ENCODE assay signal across 8 cellular contexts in genomic region chr9:35675732-35676392, GRCh38. TPM values are rescaled to one million over a fixed set of nuclear protein-coding genes. Genes with fewer than 3 reads are reported as not detected.
A peak's percentile ranks its signal among the peaks of the same experiment; 100 is the strongest.
DNase-seq lines count a peak whose midpoint lies in the region; ATAC-seq, FAIRE-seq and TF ChIP-seq lines count a peak whose summit lies in the region.

No MANE protein-coding gene starts in this region.

- peak; percentile 74 for ATAC-seq in naive thymus-derived CD4-positive, alpha-beta T cell
- no peak for ATAC-seq in HG03139 (IDR thresholded peaks at IDR 0.05; ENCODE audit: unreplicated experiment)

- no peak overlapping the region for H3K27ac Mint-ChIP-seq in endothelial cell (ENCODE audit: unreplicated experiment)
- H3K27ac Mint-ChIP-seq in naive thymus-derived CD4-positive, alpha-beta T cell, result peak overlapping the region in 3 of 9 donors; percentile 18 to 79 (median 33)
- no peak overlapping the region for H3K27ac Mint-ChIP-seq in Calu3 (ENCODE audit: unreplicated experiment)

- H3K27me3 Mint-ChIP-seq in endothelial cell (ENCODE audit: unreplicated experiment) (peaks cover 11% of the 10 kb centered on the region), Calu3 (ENCODE audit: unreplicated experiment) (no peaks in the 10 kb centered on the region)
- peaks cover 0 to 35% (median 9%) of the 10 kb centered on the region in 5 donors for H3K27me3 Mint-ChIP-seq in naive thymus-derived CD4-positive, alpha-beta T cell

- H3K36me3 ChIP-seq in BJ (ENCODE audit: control insufficient read depth, insufficient read depth, low read length), result no peaks in the 10 kb centered on the region
- no peaks in the 10 kb centered on the region for H3K36me3 ChIP-seq in Peyer's patch
- no peaks in the 10 kb centered on the region for H3K36me3 ChIP-seq in naive thymus-derived CD4-positive, alpha-beta T cell (ENCODE audit: control insufficient read depth in 2 of 3, insufficient read depth in 3 of 3, low read length in 3 of 3)

- H3K4me1 Mint-ChIP-seq in endothelial cell (ENCODE audit: unreplicated experiment), result peaks cover 26% of the 10 kb centered on the region
- peaks cover 8 to 20% (median 14%) of the 10 kb centered on the region in 7 donors for H3K4me1 Mint-ChIP-seq in naive thymus-derived CD4-positive, alpha-beta T cell
- H3K4me1 Mint-ChIP-seq in Calu3 (ENCODE audit: low read depth, unreplicated experiment), result peaks cover 23% of the 10 kb centered on the region

- no peaks in the 10 kb centered on the region for H3K36me3 Mint-ChIP-seq in endothelial cell (ENCODE audit: low read depth, unreplicated experiment)
- H3K36me3 Mint-ChIP-seq in naive thymus-derived CD4-positive, alpha-beta T cell, result peaks cover 0 to 5% (median 0%) of the 10 kb centered on the region in 5 donors
- peaks cover 5% of the 10 kb centered on the region for H3K36me3 Mint-ChIP-seq in Calu3 (ENCODE audit: insufficient read depth, unreplicated experiment)

- H3K9me3 Mint-ChIP-seq in endothelial cell (ENCODE audit: unreplicated experiment) (no peaks in the 10 kb centered on the region), Calu3 (ENCODE audit: low read depth, unreplicated experiment) (no peaks in the 10 kb centered on the region)
- H3K9me3 Mint-ChIP-seq in naive thymus-derived CD4-positive, alpha-beta T cell, result no peaks in the 10 kb centered on the region

- FAIRE-seq in H54 (lab: Jason Lieb, UNC), result no peak

- TF ChIP-seq POLR2A in Peyer's patch (IDR thresholded peaks at IDR 0.05) (no peak), H54 (IDR thresholded peaks at IDR 0.05; ENCODE audit: low read depth, low read length) (no peak)

- peaks cover 0 to 19% (median 5%) of the 10 kb centered on the region in 4 donors for H3K4me1 ChIP-seq in Peyer's patch
- H3K4me1 ChIP-seq in naive thymus-derived CD4-positive, alpha-beta T cell (ENCODE audit: control insufficient read depth in 2 of 2, insufficient read depth in 2 of 2, low read length in 2 of 2), result peaks cover 0 to 11% of the 10 kb centered on the region in 2 donors

- no peaks in the 10 kb centered on the region for H3K27me3 ChIP-seq in BJ (ENCODE audit: control insufficient read depth, insufficient read depth, low read length)
- H3K27me3 ChIP-seq in Peyer's patch, result no peaks in the 10 kb centered on the region
- H3K27me3 ChIP-seq in naive thymus-derived CD4-positive, alpha-beta T cell (ENCODE audit: control insufficient read depth in 2 of 2, insufficient read depth in 2 of 2, low read length in 2 of 2), result peaks cover 0 to 4% of the 10 kb centered on the region in 2 donors

- TF ChIP-seq CTCF in BJ (IDR thresholded peaks at IDR 0.05; ENCODE audit: insufficient read depth, low read depth, low read length), result no peak
- TF ChIP-seq CTCF in Peyer's patch (IDR thresholded peaks at IDR 0.05), result no peak
- no peak for TF ChIP-seq CTCF in endothelial cell (IDR thresholded peaks at IDR 0.05; ENCODE audit: unreplicated experiment)
- TF ChIP-seq CTCF in Calu3 (IDR thresholded peaks at IDR 0.05; ENCODE audit: unreplicated experiment), result no peak

- H3K4me3 ChIP-seq in BJ (ENCODE audit: low read depth, low read length) (peak overlapping the region; percentile 38), Peyer's patch (peak overlapping the region; percentile 37 to 59 (median 48))
- peak overlapping the region; percentile 39 for H3K4me3 ChIP-seq in naive thymus-derived CD4-positive, alpha-beta T cell (ENCODE audit: low read length)

- H3K27ac ChIP-seq in Peyer's patch, result peak overlapping the region in 1 of 4 donors; percentile 39
- H3K27ac ChIP-seq in naive thymus-derived CD4-positive, alpha-beta T cell (ENCODE audit: low read depth, low read length), result no peak overlapping the region

- H3K9me3 ChIP-seq in Peyer's patch, result no peaks in the 10 kb centered on the region
- no peaks in the 10 kb centered on the region for H3K9me3 ChIP-seq in naive thymus-derived CD4-positive, alpha-beta T cell (ENCODE audit: control insufficient read depth in 2 of 3, low read length in 3 of 3)

- CTCF ChIA-PET in BJ (lab: Yijun Ruan, JAX) (interaction anchor here (0.9 to 5.0 kb wide), 7 partner anchors 10 to 53 kb away, joined by 3 to 29 read pairs (median 5); partner anchors contain the start of genes ARHGEF39, CCDC107 and RMRP), Calu3 (lab: Charles Lee) (no interaction called here)
- CTCF ChIA-PET in naive thymus-derived CD4-positive, alpha-beta T cell (lab: Charles Lee), result interaction anchor here (0.8 to 4.4 kb wide), 6 partner anchors 13 to 166 kb away, joined by 3 to 21 read pairs (median 3); no protein-coding TSS in a partner anchor

- intact Hi-C loops in naive thymus-derived CD4-positive, alpha-beta T cell (cut with micrococcal nuclease), result loop anchor here in 1 of 2 donors (1.0 to 2.0 kb wide), 2 partner anchors 12 to 15 kb away; no protein-coding TSS in a partner anchor
- intact Hi-C loops in Calu3 (cut with micrococcal nuclease; ENCODE audit: unreplicated experiment), result no loop called here

- H3K4me3 Mint-ChIP-seq in endothelial cell (ENCODE audit: unreplicated experiment) (peak overlapping the region; percentile 66), Calu3 (ENCODE audit: low read depth, unreplicated experiment) (no peak overlapping the region)
- H3K4me3 Mint-ChIP-seq in naive thymus-derived CD4-positive, alpha-beta T cell, result peak overlapping the region; percentile 53 to 89 (median 76)

- no TSS peak for BruUV-seq in Calu3 (replicated peaks; lab: Mats Ljungman, UMichigan)

- POLR2A ChIA-PET in BJ (lab: Charles Lee), result interaction anchor here (1.0 kb wide), 1 partner anchor 12 kb away, joined by 6 read pairs; no protein-coding TSS in a partner anchor
- POLR2A ChIA-PET in naive thymus-derived CD4-positive, alpha-beta T cell (lab: Charles Lee), result interaction anchor here (0.8 to 1.6 kb wide), 6 partner anchors 10 to 28 kb away, joined by 3 to 7 read pairs (median 4); partner anchors contain the start of genes CCDC107 and RMRP

- DNase-seq in BJ (ENCODE audit: low read depth) (no peak), Peyer's patch (peak; percentile 36 to 62 (median 60)), endothelial cell (ENCODE audit: low spot score) (peak; percentile 81), middle frontal gyrus (ENCODE audit: extremely low spot score, low spot score) (no peak), Calu3 (no peak), H54 (ENCODE audit: insufficient read length, low spot score) (no peak)
- DNase-seq in naive thymus-derived CD4-positive, alpha-beta T cell, result peak in 4 of 9 donors; percentile 12 to 41 (median 27)

RNA-seq across cellular contexts. Expression of gene CA9, which starts 2.1 kb away (rescaled TPM):
- polyA plus RNA-seq in BJ (2011; rRNA removed), result 0.13 and 0.32 TPM in 2 replicates
- polyA minus RNA-seq in BJ (2011; rRNA and poly(A)+ RNA removed), result not detected in 2 replicates
- total RNA-seq in Peyer's patch (1 to 10 TPM; 1.6 to 6.3 (median 5.2) TPM), endothelial cell (ENCODE audit: unreplicated experiment) (1.5 TPM), Calu3 (2022) (0.64 and 0.76 TPM in 2 replicates)
- under 1 TPM in 1 of 5 experiments, not detected in 4; 0.36 TPM for total RNA-seq in naive thymus-derived CD4-positive, alpha-beta T cell
- polyA plus RNA-seq in naive thymus-derived CD4-positive, alpha-beta T cell, result not detected

RNA-seq across cellular contexts. Expression of gene ARHGEF39, which starts 10.9 kb away (rescaled TPM):
- 2.7 and 4.1 TPM in 2 replicates for polyA plus RNA-seq in BJ (2011; rRNA removed)
- polyA minus RNA-seq in BJ (2011; rRNA and poly(A)+ RNA removed), result 3.7 and 4.2 TPM in 2 replicates
- total RNA-seq in Peyer's patch, result 10 to 100 TPM in 1 of 4 donors, 1 to 10 TPM in 3; 1.9 to 19.8 (median 4.8) TPM
- total RNA-seq in endothelial cell (ENCODE audit: unreplicated experiment), result 1.4 TPM
- total RNA-seq in naive thymus-derived CD4-positive, alpha-beta T cell, result 10 to 100 TPM in 1 of 5 experiments, 1 to 10 TPM in 1, under 1 TPM in 1, not detected in 2; 0.11 to 10.4 (median 1.0) TPM
- polyA plus RNA-seq in naive thymus-derived CD4-positive, alpha-beta T cell, result under 1 TPM; 0.12 to 0.44 TPM
- total RNA-seq in Calu3 (2022), result 14.2 and 15.4 TPM in 2 replicates

RNA-seq across cellular contexts. Expression of gene TPM2, which starts 13.9 kb away (rescaled TPM):
- 1,727 and 2,061 TPM in 2 replicates for polyA plus RNA-seq in BJ (2011; rRNA removed)
- polyA minus RNA-seq in BJ (2011; rRNA and poly(A)+ RNA removed), result 328 and 340 TPM in 2 replicates
- total RNA-seq in Peyer's patch (100 to 1,000 TPM in 2 of 4 donors, 10 to 100 TPM in 2; 41.2 to 436 (median 122) TPM), endothelial cell (ENCODE audit: unreplicated experiment) (173 TPM), Calu3 (2022) (138 and 145 TPM in 2 replicates)
- total RNA-seq in naive thymus-derived CD4-positive, alpha-beta T cell, result 100 to 1,000 TPM in 2 of 5 experiments, 10 to 100 TPM in 3; 15.0 to 136 (median 47.6) TPM
- under 1 TPM in 1 of 2 donors, not detected in 1; 0.87 TPM for polyA plus RNA-seq in naive thymus-derived CD4-positive, alpha-beta T cell

RNA-seq across cellular contexts. Expression of gene CCDC107, which starts 17.8 kb away (rescaled TPM):
- polyA plus RNA-seq in BJ (2011; rRNA removed), result 22.0 and 27.9 TPM in 2 replicates
- polyA minus RNA-seq in BJ (2011; rRNA and poly(A)+ RNA removed), result 5.8 and 9.7 TPM in 2 replicates
- 10 to 100 TPM; 14.0 to 21.9 (median 20.2) TPM for total RNA-seq in Peyer's patch
- 13.5 TPM for total RNA-seq in endothelial cell (ENCODE audit: unreplicated experiment)
- total RNA-seq in naive thymus-derived CD4-positive, alpha-beta T cell, result 10 to 100 TPM; 12.0 to 37.4 (median 16.4) TPM
- polyA plus RNA-seq in naive thymus-derived CD4-positive, alpha-beta T cell, result 10 to 100 TPM; 49.1 to 65.7 TPM
- total RNA-seq in Calu3 (2022), result 7.9 and 8.0 TPM in 2 replicates

RNA-seq across cellular contexts. Expression of gene RMRP, which starts 18.0 kb away (rescaled TPM):
- polyA plus RNA-seq in BJ (2011; rRNA removed), result 235 and 1,738 TPM in 2 replicates
- 13,377 and 21,567 TPM in 2 replicates for polyA minus RNA-seq in BJ (2011; rRNA and poly(A)+ RNA removed)
- total RNA-seq in Peyer's patch, result 1,000 to 10,000 TPM in 3 of 4 donors, not detected in 1; 1,673 to 3,824 (median 2,659) TPM
- 32,961 TPM for total RNA-seq in endothelial cell (ENCODE audit: unreplicated experiment)
- over 10,000 TPM in 1 of 5 experiments, 1,000 to 10,000 TPM in 4; 5,750 to 11,273 (median 9,225) TPM for total RNA-seq in naive thymus-derived CD4-positive, alpha-beta T cell
- polyA plus RNA-seq in naive thymus-derived CD4-positive, alpha-beta T cell, result 10 to 100 TPM in 1 of 2 donors, not detected in 1; 49.2 TPM
- total RNA-seq in Calu3 (2022), result 8,471 and 11,520 TPM in 2 replicates

Comparison
In these comparisons a context has a peak if more than half of its experiments do, and no peak if none do; other contexts are left out.
1. DNase-seq: peak in Peyer's patch (3 of 3) and endothelial cell (single experiment); none in BJ (single experiment), middle frontal gyrus (single experiment), Calu3 (single experiment) and H54 (single experiment).
2. Peak in every context shown above with its lines, with median percentiles within 50 percentile points of each other: H3K4me3 ChIP-seq.